In the genomic region with DNA sequence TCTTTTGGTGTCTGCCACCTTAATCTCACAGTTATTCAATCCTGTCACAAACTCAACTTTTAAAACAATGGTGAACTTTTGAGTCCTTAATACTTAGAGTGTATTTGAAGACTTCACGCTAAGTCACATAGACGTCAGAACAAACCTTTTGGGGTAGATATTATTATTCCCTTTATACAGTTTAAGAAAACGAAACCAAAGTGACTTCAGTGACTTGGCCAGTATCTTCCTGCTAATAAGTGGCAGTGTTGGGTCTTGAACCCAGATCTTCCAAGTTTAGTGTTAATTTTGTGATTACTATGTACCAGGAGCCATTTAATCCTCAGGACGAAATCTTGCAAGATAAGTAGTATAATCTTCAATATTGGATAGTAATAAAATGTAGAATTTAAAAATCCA, we compare ENCODE assay signal across 8 cellular contexts. TPM values are rescaled to one million over a fixed set of nuclear protein-coding genes. Genes with fewer than 3 reads are reported as not detected.
DNase-seq lines count a peak whose midpoint lies in the region; ATAC-seq and TF ChIP-seq lines count a peak whose summit lies in the region.

No MANE protein-coding gene starts in this region.

- H3K36me3 ChIP-seq in heart left ventricle (peaks cover 0 to 24% (median 8%) of the 10 kb centered on the region in 9 donors), adipocyte (ENCODE audit: control insufficient read depth, insufficient read depth, low read length, severe bottlenecking) (no peaks in the 10 kb centered on the region), lower lobe of right lung (peaks cover 9% of the 10 kb centered on the region)

- peak overlapping the region; percentile 95 for H3K9ac ChIP-seq in adipocyte (ENCODE audit: low read length)

- TF ChIP-seq POLR2A in heart left ventricle (IDR thresholded peaks at IDR 0.05), result no peak

- TF ChIP-seq CTCF in heart left ventricle (IDR thresholded peaks at IDR 0.05) (no peak), lower lobe of right lung (IDR thresholded peaks at IDR 0.05) (no peak), omental fat pad (IDR thresholded peaks at IDR 0.05) (no peak)

- H3K27ac ChIP-seq in heart left ventricle (peak overlapping the region in 9 of 12 donors; percentile 63 to 89 (median 85)), lower lobe of right lung (peak overlapping the region; percentile 83)

- ATAC-seq in heart left ventricle (no peak), Right ventricle myocardium inferior (no peak), HG03432 (IDR thresholded peaks at IDR 0.05; ENCODE audit: unreplicated experiment) (peak; percentile 5), lower lobe of right lung (no peak), omental fat pad (ENCODE audit: low FRiP score) (no peak)

- peaks cover 0 to 23% (median 2%) of the 10 kb centered on the region in 12 donors for H3K4me1 ChIP-seq in heart left ventricle
- peaks cover 12% of the 10 kb centered on the region for H3K4me1 ChIP-seq in adipocyte (ENCODE audit: control insufficient read depth, insufficient read depth, low read length)
- H3K4me1 ChIP-seq in lower lobe of right lung, result peaks cover 14% of the 10 kb centered on the region

- no peaks in the 10 kb centered on the region for H3K9me3 ChIP-seq in heart left ventricle
- H3K9me3 ChIP-seq in adipocyte (ENCODE audit: control insufficient read depth, low read length), result no peaks in the 10 kb centered on the region
- H3K9me3 ChIP-seq in lower lobe of right lung, result no peaks in the 10 kb centered on the region

- WGBS in heart left ventricle, 4 donors, result 18 to 22% (median 21%) methylated on average over 4 of the region's 4 CpGs

- DNase-seq in heart left ventricle (no peak), Right ventricle myocardium inferior (ENCODE audit: missing footprints) (no peak), adipocyte (ENCODE audit: low read depth) (no peak), lower lobe of right lung (no peak), omental fat pad (ENCODE audit: low spot score) (no peak), NCI-H2081 (lab: John Stamatoyannopoulos, UW) (no peak), GM03348 (ENCODE audit: low spot score) (no peak)

- H3K4me3 ChIP-seq in heart left ventricle (peak overlapping the region; percentile 69 to 100 (median 83)), adipocyte (ENCODE audit: low read length) (peak overlapping the region; percentile 99), lower lobe of right lung (peak overlapping the region; percentile 99)

- intact Hi-C loops in heart left ventricle (cut with DNase I) (no loop called here), Right ventricle myocardium inferior (cut with DNase I) (loop anchor here (5.0 kb wide), 1 partner anchor 80 kb away; a partner anchor contains a TSS), lower lobe of right lung (cut with DNase I) (no loop called here)

- H3K27me3 ChIP-seq in heart left ventricle (no peaks in the 10 kb centered on the region), adipocyte (replicated peaks; ENCODE audit: control insufficient read depth, insufficient read depth, low read length) (no peaks in the 10 kb centered on the region), lower lobe of right lung (ENCODE audit: low read depth) (no peaks in the 10 kb centered on the region)

RNA-seq across cellular contexts. Expression of a gene that starts 0.7 kb away (rescaled TPM):
- total RNA-seq in heart left ventricle, result 10 to 100 TPM in 1 of 9 donors, 1 to 10 TPM in 8; 4.5 to 11.7 (median 8.1) TPM
- 1 to 10 TPM; 3.6 to 5.1 TPM for polyA plus RNA-seq in heart left ventricle
- 4.8 TPM for total RNA-seq in Right ventricle myocardium inferior
- 8.7 TPM for total RNA-seq in lower lobe of right lung
- total RNA-seq in omental fat pad, result 10 to 100 TPM in 3 of 4 donors, 1 to 10 TPM in 1; 7.3 to 21.0 (median 12.4) TPM
